8 cellular contexts compared by ENCODE assay signal in genomic region chr16:50547944-50548658, GRCh38. TPM values are rescaled to one million over a fixed set of nuclear protein-coding genes. Genes with fewer than 3 reads are reported as not detected.
DNase-seq lines count a peak whose midpoint lies in the region; ATAC-seq and TF ChIP-seq lines count a peak whose summit lies in the region.

NKD1 (plus strand) TSS chr16:50548396; CDS start chr16:50548554, 158 bp downstream.

- H2AFZ ChIP-seq in parathyroid adenoma: peak within 1 kb of the TSS; percentile 89

- WGBS in tibial nerve, 2 donors: 2 to 3% methylated on average over 14 to 18 of the region's 91 CpGs

- in situ Hi-C loops in SK-MEL-5 (cut with HindIII; ENCODE audit: low pct_unique_long_range_greater_than_20kb, low sequenced_read_pairs): no loop called here

- no peaks in the 10 kb centered on the region for H3K79me2 ChIP-seq in parathyroid adenoma

- peak; percentile 74 to 85 for TF ChIP-seq POLR2A in tibial nerve (IDR thresholded peaks at IDR 0.05)

- no peaks in the 10 kb centered on the region for H3K4me1 ChIP-seq in parathyroid adenoma
- peaks cover 0 to 21% (median 3%) of the 10 kb centered on the region in 4 donors for H3K4me1 ChIP-seq in tibial nerve

- intact Hi-C loops in CD14-positive monocyte (cut with micrococcal nuclease) (loop anchor here (5.0 to 10.0 kb wide), 4 partner anchors 119 to 257 kb away; no protein-coding TSS in a partner anchor), cardiac septum (cut with DNase I) (no loop called here)

- H3K9me3 ChIP-seq in parathyroid adenoma (ENCODE audit: control insufficient read depth, low read length) (no peaks in the 10 kb centered on the region), tibial nerve (no peaks in the 10 kb centered on the region)

- TF ChIP-seq CTCF in CD14-positive monocyte (IDR thresholded peaks at IDR 0.05): no peak
- no peak for TF ChIP-seq CTCF in parathyroid adenoma (IDR thresholded peaks at IDR 0.05)
- TF ChIP-seq CTCF in tibial nerve (IDR thresholded peaks at IDR 0.05): no peak

- DNase-seq in CD14-positive monocyte (ENCODE audit: low spot score) (no peak), SK-MEL-5 (ENCODE audit: low read depth, low spot score) (peak; percentile 39), cardiac septum (ENCODE audit: low spot score) (peak; percentile 82), tibial nerve (ENCODE audit: low spot score in 2 of 2) (peak; percentile 64 to 69)
- peak; percentile 75 for DNase-seq in activated naive CD4-positive, alpha-beta T cell treated with anti-CD3 and anti-CD28 coated beads, Interleukin-2, amount 10 ng/mL, durations not matched to agents 7 days and 5 days

- peak within 1 kb of the TSS; percentile 83 to 91 for H3K4me3 Mint-ChIP-seq in CD14-positive monocyte
- peak within 1 kb of the TSS; percentile 75 for H3K4me3 Mint-ChIP-seq in activated naive CD4-positive, alpha-beta T cell treated with anti-CD3 and anti-CD28 coated beads, Interleukin-2, amount 10 ng/mL, durations not matched to agents 7 days and 5 days

- H3K9me3 Mint-ChIP-seq in CD14-positive monocyte: peaks cover 2 to 13% (median 4%) of the 10 kb centered on the region in 7 donors
- peaks cover 13% of the 10 kb centered on the region for H3K9me3 Mint-ChIP-seq in activated naive CD4-positive, alpha-beta T cell treated with anti-CD3 and anti-CD28 coated beads, Interleukin-2, amount 10 ng/mL, durations not matched to agents 7 days and 5 days

- H3K4me2 ChIP-seq in parathyroid adenoma (ENCODE audit: low read length): peak within 1 kb of the TSS; percentile 86

- H3K4me3 ChIP-seq in parathyroid adenoma (ENCODE audit: low read depth, low read length) (peak within 1 kb of the TSS; percentile 54), tibial nerve (peak within 1 kb of the TSS; percentile 53 to 94 (median 70))

- CTCF ChIA-PET in activated naive CD4-positive, alpha-beta T cell treated with anti-CD3 and anti-CD28 coated beads, Interleukin-2, amount 10 ng/mL, durations not matched to agents 7 days and 5 days (lab: Charles Lee): interaction anchor here (1.2 kb wide), 1 partner anchor 118 kb away, joined by 3 read pairs; no protein-coding TSS in a partner anchor

- peak; percentile 88 for ATAC-seq in GM19452 (IDR thresholded peaks at IDR 0.05; ENCODE audit: unreplicated experiment)
- peak; percentile 54 for ATAC-seq in HG03565 (IDR thresholded peaks at IDR 0.05; ENCODE audit: unreplicated experiment)

- H3K27ac ChIP-seq in parathyroid adenoma: no peak within 1 kb of the TSS
- peak within 1 kb of the TSS; percentile 39 to 88 (median 70) for H3K27ac ChIP-seq in tibial nerve

- peaks cover 4% of the 10 kb centered on the region for H3K4me1 Mint-ChIP-seq in CD14-positive monocyte
- H3K4me1 Mint-ChIP-seq in activated naive CD4-positive, alpha-beta T cell treated with anti-CD3 and anti-CD28 coated beads, Interleukin-2, amount 10 ng/mL, durations not matched to agents 7 days and 5 days: peaks cover 14% of the 10 kb centered on the region

- TF ChIP-seq EP300 in tibial nerve (IDR thresholded peaks at IDR 0.05): peak in 1 of 2 donors; percentile 43

- peaks cover 57 to 73% (median 58%) of the 10 kb centered on the region in 3 donors for H3K27me3 Mint-ChIP-seq in CD14-positive monocyte (ENCODE audit: low read depth in 3 of 3)
- H3K27me3 Mint-ChIP-seq in activated naive CD4-positive, alpha-beta T cell treated with anti-CD3 and anti-CD28 coated beads, Interleukin-2, amount 10 ng/mL, durations not matched to agents 7 days and 5 days: peaks cover 86% of the 10 kb centered on the region

- peaks cover 0 to 2% of the 10 kb centered on the region in 2 donors for H3K36me3 Mint-ChIP-seq in CD14-positive monocyte
- peaks cover 4% of the 10 kb centered on the region for H3K36me3 Mint-ChIP-seq in activated naive CD4-positive, alpha-beta T cell treated with anti-CD3 and anti-CD28 coated beads, Interleukin-2, amount 10 ng/mL, durations not matched to agents 7 days and 5 days

- H3K27me3 ChIP-seq in parathyroid adenoma (ENCODE audit: control insufficient read depth, insufficient read depth, low read length) (no peaks in the 10 kb centered on the region), tibial nerve (peaks cover 0 to 33% of the 10 kb centered on the region in 2 donors)

- H3K9ac ChIP-seq in parathyroid adenoma: no peak within 1 kb of the TSS

- peak within 1 kb of the TSS in 2 of 7 donors; percentile 53 to 70 for H3K27ac Mint-ChIP-seq in CD14-positive monocyte
- H3K27ac Mint-ChIP-seq in activated naive CD4-positive, alpha-beta T cell treated with anti-CD3 and anti-CD28 coated beads, Interleukin-2, amount 10 ng/mL, durations not matched to agents 7 days and 5 days: peak within 1 kb of the TSS; percentile 75

- no peaks in the 10 kb centered on the region for H3K36me3 ChIP-seq in parathyroid adenoma (ENCODE audit: control insufficient read depth, insufficient read depth, low read length)
- H3K36me3 ChIP-seq in tibial nerve: no peaks in the 10 kb centered on the region

RNA-seq across cellular contexts. Expression of gene NKD1, which starts in this region (rescaled TPM):
- not detected for polyA plus RNA-seq in CD14-positive monocyte
- 0.72 and 0.74 TPM in 2 replicates for total RNA-seq in SK-MEL-5 (2014; rRNA removed; shearing (Covaris generic))
- 0.66 and 1.3 TPM in 2 replicates for polyA plus RNA-seq in SK-MEL-5 (2015; cell fraction: cytosol; rRNA removed)
- polyA plus RNA-seq in SK-MEL-5 (2015; cell fraction: nucleus; rRNA removed): 0.38 and 0.54 TPM in 2 replicates
- total RNA-seq in cardiac septum (0.40 TPM), tibial nerve (10 to 100 TPM; 20.1 to 92.4 (median 43.1) TPM)

Comparison
In these comparisons a context has a peak if more than half of its experiments do, and no peak if none do; other contexts are left out.
1. RNA of gene NKD1 (total RNA-seq): 20.1 to 92.4 TPM in tibial nerve; 0.72 to 0.74 TPM in SK-MEL-5 and 0.40 TPM in cardiac septum (single experiment); every median in the first group is over 10 times any median in the second.
2. Peak in DNase-seq in cardiac septum; RNA of the gene not detected or under 1 TPM.